Comparison of ENCODE assay signal across 8 cellular contexts in the genomic region with DNA sequence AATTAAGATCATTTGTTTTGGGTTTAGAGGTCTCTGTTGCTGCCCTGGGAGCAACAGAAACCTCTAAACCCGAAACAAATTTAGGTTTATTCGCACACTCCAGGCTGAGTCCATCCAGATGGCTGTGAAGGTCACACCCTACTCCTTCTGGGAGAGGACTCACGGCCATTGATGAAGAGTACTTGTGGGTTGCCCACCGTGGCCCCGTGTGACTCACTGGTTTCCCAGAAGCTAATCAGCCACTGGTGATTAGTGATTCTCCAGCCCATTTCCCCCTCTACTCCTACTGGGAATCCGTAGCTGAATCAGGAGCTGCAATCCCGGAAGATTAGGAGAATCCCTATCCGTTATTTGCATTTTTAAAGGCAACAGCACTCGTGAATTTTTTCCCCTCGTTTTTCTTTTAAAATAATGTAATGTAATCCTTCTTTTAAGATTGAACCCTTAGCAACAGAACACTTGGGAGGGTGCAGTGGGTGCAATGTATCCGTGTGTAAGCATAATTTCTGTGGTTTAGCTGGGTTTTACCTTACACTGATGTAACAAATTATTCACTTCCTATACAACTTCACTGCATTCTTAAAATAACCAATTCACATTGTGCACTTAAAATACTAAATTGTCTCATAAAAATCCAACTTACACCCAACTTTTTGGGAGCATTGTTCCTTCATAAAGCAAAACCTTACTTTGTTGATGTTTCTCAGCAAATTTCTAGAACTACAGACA. TPM values are rescaled to one million over a fixed set of nuclear protein-coding genes. Genes with fewer than 3 reads are reported as not detected.
DNase-seq lines count a peak whose midpoint lies in the region; ATAC-seq, FAIRE-seq and TF ChIP-seq lines count a peak whose summit lies in the region.
"Had no signal": no experiment of that assay in that cellular context is flagged by ENCODE, and none has a peak within 500 bp of the region (broad histone marks: within the 10 kb centered on the region; RNA-seq: fewer than 3 reads in every experiment).

No MANE protein-coding gene starts in this region.

- intact Hi-C loops in K562 (cut with micrococcal nuclease), result no loop called here

- no peak for TF ChIP-seq POLR2A in K562 (conservative IDR thresholded peaks at IDR 0.05)

- POLR2A ChIA-PET in K562 (lab: Yijun Ruan, JAX), result interaction anchor here (1.1 to 2.1 kb wide), 3 partner anchors 9 to 30 kb away, joined by 3 to 6 read pairs (median 4); no protein-coding TSS in a partner anchor

- 16% methylated on average over 11 of the region's 11 CpGs for WGBS in K562 (ENCODE audit: insufficient coverage, low coverage, missing lambda C conversion rate)
- 82 to 87% methylated on average over 3 to 7 of the region's 11 CpGs for WGBS in mesodermal cell (ENCODE audit: insufficient coverage in 2 of 2), 2 experiments

- CTCF ChIA-PET in K562 (lab: Yijun Ruan, JAX; ENCODE audit: low intra/inter-chr PET ratio), result no interaction called here

- H2AFZ ChIP-seq in K562 (ENCODE audit: low read depth, low read length), result peak overlapping the region; percentile 78

- no TSS peak for BruUV-seq in K562 (replicated peaks; lab: Mats Ljungman, UMichigan)

- no peak for TF ChIP-seq CTCF in K562 (IDR thresholded peaks at IDR 0.05 in 2 of 3, conservative IDR thresholded peaks at IDR 0.05 in 1 of 3; ENCODE audit: insufficient read depth in 2 of 3, low read depth in 1 of 3, low read length in 3 of 3)

- H4K20me1 ChIP-seq in BLaER1 treated with 17β-estradiol and CSF1 and Interleukin-3, amounts not matched to agents 10 nM and 100 nM, result no peaks in the 10 kb centered on the region
- no peaks in the 10 kb centered on the region for H4K20me1 ChIP-seq in K562 (replicated peaks; ENCODE audit: control insufficient read depth, insufficient read depth, low read length)

- no peak for TF ChIP-seq EP300 in K562 (IDR thresholded peaks at IDR 0.05; ENCODE audit: low read length)

- TF ChIP-seq RAD21 in K562 (CRISPR knock-in tag; conservative IDR thresholded peaks at IDR 0.05 in 1 of 2, IDR thresholded peaks at IDR 0.05 in 1 of 2), result no peak

- H3K79me2 ChIP-seq in K562 (ENCODE audit: control insufficient read depth, insufficient read depth, low read length), result no peaks in the 10 kb centered on the region

- H3K9me1 ChIP-seq in K562 (ENCODE audit: control insufficient read depth, insufficient read depth, low read length), result no peaks in the 10 kb centered on the region

- no peak overlapping the region for H3K4me3 ChIP-seq in BLaER1 treated with 17β-estradiol and CSF1 and Interleukin-3, amounts not matched to agents 10 nM and 100 nM
- H3K4me3 ChIP-seq in K562 (no peak overlapping the region), mesodermal cell (ENCODE audit: extremely low read depth, insufficient read depth, low read length, poor library complexity, severe bottlenecking) (no peak overlapping the region)

- H3K4me1 ChIP-seq in BLaER1 treated with 17β-estradiol and CSF1 and Interleukin-3, amounts not matched to agents 10 nM and 100 nM, result peaks cover 12 to 28% (median 24%) of the 10 kb centered on the region in 10 experiments
- H3K4me1 ChIP-seq in K562 (replicated peaks in 1 of 2; ENCODE audit: control insufficient read depth in 2 of 2, insufficient read depth in 2 of 2, low read length in 2 of 2) (peaks cover 9 to 35% of the 10 kb centered on the region in 2 experiments; a peak in 4 of 5 replicates), mesodermal cell (ENCODE audit: control insufficient read depth, insufficient read depth, low read length, poor library complexity, severe bottlenecking) (peaks cover 18% of the 10 kb centered on the region)

- H3K27me3 ChIP-seq in BLaER1 treated with 17β-estradiol and CSF1 and Interleukin-3, amounts not matched to agents 10 nM and 100 nM, result no peaks in the 10 kb centered on the region
- H3K27me3 ChIP-seq in K562 (ENCODE audit: control insufficient read depth in 2 of 2, insufficient read depth in 2 of 2, low read length in 2 of 2), result no peaks in the 10 kb centered on the region

- ATAC-seq in K562, result peak; percentile 62
- no peak for ATAC-seq in GM21786 (IDR thresholded peaks at IDR 0.05; ENCODE audit: unreplicated experiment)
- no peak for ATAC-seq in GM18517 (IDR thresholded peaks at IDR 0.05; ENCODE audit: unreplicated experiment)

- no peaks in the 10 kb centered on the region for H3K9me3 ChIP-seq in BLaER1 treated with 17β-estradiol and CSF1 and Interleukin-3, amounts not matched to agents 10 nM and 100 nM (replicated peaks in 1 of 11)
- H3K9me3 ChIP-seq in K562 (replicated peaks; ENCODE audit: control insufficient read depth, insufficient read depth, low read depth, low read length), result no peaks in the 10 kb centered on the region
- no peaks in the 10 kb centered on the region for H3K9me3 ChIP-seq in mesodermal cell (ENCODE audit: control insufficient read depth, low read length)

- no peaks in the 10 kb centered on the region for H3K36me3 ChIP-seq in BLaER1 treated with 17β-estradiol and CSF1 and Interleukin-3, amounts not matched to agents 10 nM and 100 nM
- H3K36me3 ChIP-seq in K562 (ENCODE audit: control insufficient read depth, insufficient read depth, low read length) (no peaks in the 10 kb centered on the region), mesodermal cell (ENCODE audit: control insufficient read depth, insufficient read depth, low read length) (no peaks in the 10 kb centered on the region)

- H3K4me2 ChIP-seq in BLaER1 treated with 17β-estradiol and CSF1 and Interleukin-3, amounts not matched to agents 10 nM and 100 nM, result peak overlapping the region; percentile 8 to 74 (median 27); a peak in 16 of 22 replicates
- H3K4me2 ChIP-seq in K562 (ENCODE audit: insufficient read depth, low read length), result peak overlapping the region; percentile 22; the same call in 1 of the 2 replicates

- DNase-seq in HS-27A (ENCODE audit: low read depth) (peak; percentile 31), K562 (ENCODE audit: extremely low read depth in 1 of 4, low spot score in 3 of 4) (peak in 3 of 4 experiments; percentile 22 to 59 (median 47)), NCI-H2171 (lab: John Stamatoyannopoulos, UW) (no peak)
- DNase-seq: NK-92 treated with Interleukin-12 subunit alpha and Interleukin-12 subunit beta, amount 100 ng/mL, for 24 hours had no signal

- no peak overlapping the region for H3K27ac ChIP-seq in BLaER1 treated with 17β-estradiol and CSF1 and Interleukin-3, amounts not matched to agents 10 nM and 100 nM
- no peak overlapping the region for H3K27ac ChIP-seq in K562 (ENCODE audit: extremely low read depth, low read depth, low read length)
- peak overlapping the region; percentile 76 for H3K27ac ChIP-seq in mesodermal cell (ENCODE audit: low read depth, low read length, severe bottlenecking)

- in situ Hi-C loops in K562 (cut with MboI), result no loop called here

- H3K9ac ChIP-seq in BLaER1 treated with 17β-estradiol and CSF1 and Interleukin-3, amounts not matched to agents 10 nM and 100 nM, result no peak overlapping the region
- no peak overlapping the region for H3K9ac ChIP-seq in K562 (ENCODE audit: insufficient read depth in 1 of 2, low read depth in 2 of 2, low read length in 2 of 2)

- FAIRE-seq in K562 (lab: Jason Lieb, UNC), result no peak

TF ChIP-seq in K562, 482 proteins besides CTCF, POLR2A, EP300 and RAD21 (continues in another document):
- TF ChIP-seq DDX20 (tag; IDR thresholded peaks at IDR 0.05; ENCODE audit: low read depth) (no peak), TGIF2 (CRISPR knock-in tag; IDR thresholded peaks at IDR 0.05) (no peak), ASH1L (IDR thresholded peaks at IDR 0.05; ENCODE audit: borderline replicate concordance, low read depth, partially characterized antibody) (no peak), ZNF280B (CRISPR knock-in tag; IDR thresholded peaks at IDR 0.05) (no peak)
- TF ChIP-seq, protein P1, sequence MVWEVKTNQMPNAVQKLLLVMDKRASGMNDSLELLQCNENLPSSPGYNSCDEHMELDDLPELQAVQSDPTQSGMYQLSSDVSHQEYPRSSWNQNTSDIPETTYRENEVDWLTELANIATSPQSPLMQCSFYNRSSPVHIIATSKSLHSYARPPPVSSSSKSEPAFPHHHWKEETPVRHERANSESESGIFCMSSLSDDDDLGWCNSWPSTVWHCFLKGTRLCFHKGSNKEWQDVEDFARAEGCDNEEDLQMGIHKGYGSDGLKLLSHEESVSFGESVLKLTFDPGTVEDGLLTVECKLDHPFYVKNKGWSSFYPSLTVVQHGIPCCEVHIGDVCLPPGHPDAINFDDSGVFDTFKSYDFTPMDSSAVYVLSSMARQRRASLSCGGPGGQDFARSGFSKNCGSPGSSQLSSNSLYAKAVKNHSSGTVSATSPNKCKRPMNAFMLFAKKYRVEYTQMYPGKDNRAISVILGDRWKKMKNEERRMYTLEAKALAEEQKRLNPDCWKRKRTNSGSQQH (CRISPR knock-in tag; IDR thresholded peaks at IDR 0.05), result no peak

RNA-seq across cellular contexts. Expression of gene EPAS1, which starts 27.5 kb away (rescaled TPM):
- 16.7 and 39.1 TPM in 2 replicates for total RNA-seq in K562 (2011; cell fraction: chromatin; rRNA removed; ENCODE audit: low replicate concordance)
- total RNA-seq in K562 (2011; cell fraction: nucleolus; rRNA removed), result 11.2 and 15.0 TPM in 2 replicates
- total RNA-seq in K562 (2011; cell fraction: nucleoplasm; rRNA removed), result 13.9 and 14.0 TPM in 2 replicates
- total RNA-seq in K562 (2014; rRNA removed) (1.8 and 4.3 TPM in 2 replicates), K562 (2014; rRNA removed; fragmentation: Illumina TruSeq; extraction: Trizol) (2.6 and 4.1 TPM in 2 replicates), K562 (2015; rRNA removed; fragmentation: Illumina TruSeq; extraction: Trizol) (5.3 and 5.6 TPM in 2 replicates), K562 (2021) (9.9 and 11.2 TPM in 2 replicates)
- polyA plus RNA-seq in K562 (2011; rRNA removed) (4.1 and 14.1 TPM in 2 replicates), K562 (2014; fragmentation: Illumina TruSeq; extraction: Trizol) (4.6 and 6.2 TPM in 2 replicates), K562 (2014; fragmentation: Nextera tagmentation; extraction: Ambion mirVana) (under 1 TPM; 0.25 to 0.56 TPM), K562 (2014; rRNA removed) (2.9 and 3.6 TPM in 2 replicates)
- 3.4 and 4.8 TPM in 2 replicates for polyA plus RNA-seq in K562 (2011; cell fraction: cytosol; rRNA removed)
- 15.8 and 17.6 TPM in 2 replicates for polyA plus RNA-seq in K562 (2011; cell fraction: nucleus; rRNA removed)
- 13.3 and 35.0 TPM in 2 replicates for polyA plus RNA-seq in K562 (2012)
- 6.0 and 12.7 TPM in 2 replicates for polyA minus RNA-seq in K562 (2011; rRNA and poly(A)+ RNA removed)
- polyA minus RNA-seq in K562 (2011; cell fraction: cytosol; rRNA and poly(A)+ RNA removed), result 6.8 and 16.1 TPM in 2 replicates
- polyA minus RNA-seq in K562 (2011; cell fraction: nucleus; rRNA and poly(A)+ RNA removed), result 14.5 and 17.2 TPM in 2 replicates
- polyA plus RNA-seq in mesodermal cell (2013, experiment 1 of 2), result 30.8 TPM
- polyA plus RNA-seq in mesodermal cell (2013, experiment 2 of 2), result 36.3 TPM
